In the genomic region with DNA sequence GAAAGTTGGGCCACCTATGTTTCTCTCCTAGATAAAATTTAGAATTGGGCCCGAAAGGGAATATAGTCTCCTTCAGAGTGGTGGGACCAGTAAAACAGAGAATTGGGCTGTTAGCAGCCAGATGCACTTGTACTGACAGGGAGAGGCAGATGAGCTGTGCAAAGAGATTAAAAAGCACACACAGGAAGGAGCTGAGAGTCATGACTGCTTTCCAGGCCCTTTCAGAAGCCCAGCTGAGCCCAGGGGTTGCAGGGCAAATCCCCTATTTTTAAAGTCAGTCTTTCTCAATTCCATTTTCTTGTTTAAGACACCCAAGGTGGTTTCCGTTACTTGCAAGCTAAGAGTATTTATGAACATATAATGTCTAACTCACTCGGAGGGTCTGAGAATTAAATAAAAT, we compare ENCODE assay signal across 6 cellular contexts.
"Had no signal": no experiment of that assay in that cellular context is flagged by ENCODE, and none has a peak within 500 bp of the region (broad histone marks: within the 10 kb centered on the region; RNA-seq: fewer than 3 reads in every experiment).

No MANE protein-coding gene starts in this region.

- H3K9ac ChIP-seq: GM23248 had no signal

- H2AFZ ChIP-seq: GM23248 had no signal

- DNase-seq: GM23248, GOT3, H7, HCEC 1CT, KG1 had no signal

- H3K4me3 ChIP-seq: GM23248, K562 had no signal

- H3K27ac ChIP-seq: GM23248 had no signal
